In genomic region chr15:75153565-75154248, GRCh38 we compare ENCODE assay signal across 14 cellular contexts. TPM values are rescaled to one million over a fixed set of nuclear protein-coding genes. Genes with fewer than 3 reads are reported as not detected.
DNase-seq lines count a peak whose midpoint lies in the region; ATAC-seq and TF ChIP-seq lines count a peak whose summit lies in the region.
"Had no signal": no experiment of that assay in that cellular context is flagged by ENCODE, and none has a peak within 500 bp of the region (broad histone marks: within the 10 kb centered on the region; RNA-seq: fewer than 3 reads in every experiment).

No MANE protein-coding gene starts in this region.

- H3K36me3 ChIP-seq in heart right ventricle = no peaks in the 10 kb centered on the region

- CTCF ChIA-PET in HEK293T (lab: Yijun Ruan, JAX) = no interaction called here

- intact Hi-C loops in heart right ventricle (cut with DNase I) = no loop called here
- intact Hi-C loops in cardiac septum (cut with DNase I) = no loop called here
- intact Hi-C loops in dendritic cell treated with granulocyte-macrophage colony-stimulating factor and Interleukin-4, amounts not matched to agents 40 ng/mL and 50 ng/mL, for 4 days (cut with micrococcal nuclease) = loop anchor here (1.0 to 5.0 kb wide), 3 partner anchors 8 to 44 kb away; no protein-coding TSS in a partner anchor

- 87 to 90% methylated on average over 7 of the region's 7 CpGs for WGBS in heart right ventricle, 2 donors

- H3K27ac ChIP-seq in heart right ventricle = peak overlapping the region in 1 of 10 donors; percentile 60
- H3K27ac ChIP-seq: KMS-11 had no signal

- H3K4me3 Mint-ChIP-seq in dendritic cell treated with granulocyte-macrophage colony-stimulating factor and Interleukin-4, amounts not matched to agents 40 ng/mL and 50 ng/mL, for 4 days = peak overlapping the region; percentile 68
- peak overlapping the region in 1 of 2 donors; percentile 35 for H3K4me3 Mint-ChIP-seq in stimulated activated naive B cell treated with anti-CD40 and anti-IgM and Interleukin-4, amounts not matched to agents 10 μg/mL and 1 μg/mL and 100 μg/mL, for 72 hours
- H3K4me3 Mint-ChIP-seq: endodermal cell had no signal

- H3K9me3 ChIP-seq in heart right ventricle = peaks cover 0 to 3% (median 0%) of the 10 kb centered on the region in 11 donors

- POLR2A ChIA-PET in HEK293T (lab: Yijun Ruan, JAX) = no interaction called here

- H3K4me3 ChIP-seq in heart right ventricle = no peak overlapping the region

- peaks cover 84% of the 10 kb centered on the region for H3K4me1 Mint-ChIP-seq in dendritic cell treated with granulocyte-macrophage colony-stimulating factor and Interleukin-4, amounts not matched to agents 40 ng/mL and 50 ng/mL, for 4 days (ENCODE audit: low read depth)
- H3K4me1 Mint-ChIP-seq in stimulated activated naive B cell treated with anti-CD40 and anti-IgM and Interleukin-4, amounts not matched to agents 10 μg/mL and 1 μg/mL and 100 μg/mL, for 72 hours = peaks cover 26 to 28% of the 10 kb centered on the region in 2 donors

- ATAC-seq in heart right ventricle = peak in 7 of 8 donors; percentile 11 to 54 (median 36)
- ATAC-seq in stimulated activated naive B cell treated with anti-CD40 and anti-IgM and Interleukin-4, amounts not matched to agents 10 μg/mL and 1 μg/mL and 100 μg/mL, for 72 hours (replicated peaks) = peak; percentile 57 to 62
- ATAC-seq: activated naive CD4-positive, alpha-beta T cell treated with anti-CD3 and anti-CD28 coated beads, Interleukin-2, amount 50 U/mL, for 72 hours had no signal

- H3K27me3 ChIP-seq in heart right ventricle = no peaks in the 10 kb centered on the region

- TF ChIP-seq CTCF in heart right ventricle (IDR thresholded peaks at IDR 0.05) = no peak

- H3K27me3 Mint-ChIP-seq in dendritic cell treated with granulocyte-macrophage colony-stimulating factor and Interleukin-4, amounts not matched to agents 40 ng/mL and 50 ng/mL, for 4 days = no peaks in the 10 kb centered on the region
- peaks cover 16 to 22% of the 10 kb centered on the region in 2 donors for H3K27me3 Mint-ChIP-seq in stimulated activated naive B cell treated with anti-CD40 and anti-IgM and Interleukin-4, amounts not matched to agents 10 μg/mL and 1 μg/mL and 100 μg/mL, for 72 hours

- H3K4me1 ChIP-seq in heart right ventricle = peaks cover 0 to 47% (median 0%) of the 10 kb centered on the region in 9 donors

- peak overlapping the region; percentile 86 for H3K27ac Mint-ChIP-seq in dendritic cell treated with granulocyte-macrophage colony-stimulating factor and Interleukin-4, amounts not matched to agents 40 ng/mL and 50 ng/mL, for 4 days
- H3K27ac Mint-ChIP-seq in stimulated activated naive B cell treated with anti-CD40 and anti-IgM and Interleukin-4, amounts not matched to agents 10 μg/mL and 1 μg/mL and 100 μg/mL, for 72 hours = no peak overlapping the region
- H3K27ac Mint-ChIP-seq: activated naive CD4-positive, alpha-beta T cell treated with anti-CD3 and anti-CD28 coated beads, Interleukin-2, amount 50 U/mL, for 72 hours; endodermal cell had no signal

- DNase-seq in heart right ventricle (no peak), cardiac septum (ENCODE audit: low spot score) (no peak), NOMO-1 (lab: John Stamatoyannopoulos, UW; ENCODE audit: unreplicated experiment in 2 of 2) (peak; percentile 86 to 88), DMS 273 (lab: John Stamatoyannopoulos, UW; ENCODE audit: unreplicated experiment) (no peak), HEK293T (ENCODE audit: extremely low spot score) (no peak), epidermal melanocyte (ENCODE audit: insufficient read length, low spot score) (no peak)
- no peak for DNase-seq in stimulated activated naive B cell treated with anti-CD40 and anti-IgM and Interleukin-4, amounts not matched to agents 10 μg/mL and 1 μg/mL and 100 μg/mL, for 72 hours
- DNase-seq: endodermal cell, foreskin melanocyte, GOT3, NCI-H2081 had no signal

- no peaks in the 10 kb centered on the region for H3K36me3 Mint-ChIP-seq in dendritic cell treated with granulocyte-macrophage colony-stimulating factor and Interleukin-4, amounts not matched to agents 40 ng/mL and 50 ng/mL, for 4 days (ENCODE audit: low read depth)
- peaks cover 3% of the 10 kb centered on the region in 2 donors for H3K36me3 Mint-ChIP-seq in stimulated activated naive B cell treated with anti-CD40 and anti-IgM and Interleukin-4, amounts not matched to agents 10 μg/mL and 1 μg/mL and 100 μg/mL, for 72 hours
- H3K36me3 Mint-ChIP-seq: activated naive CD4-positive, alpha-beta T cell treated with anti-CD3 and anti-CD28 coated beads, Interleukin-2, amount 50 U/mL, for 72 hours had no signal

- no peaks in the 10 kb centered on the region for H3K9me3 Mint-ChIP-seq in dendritic cell treated with granulocyte-macrophage colony-stimulating factor and Interleukin-4, amounts not matched to agents 40 ng/mL and 50 ng/mL, for 4 days
- H3K9me3 Mint-ChIP-seq in stimulated activated naive B cell treated with anti-CD40 and anti-IgM and Interleukin-4, amounts not matched to agents 10 μg/mL and 1 μg/mL and 100 μg/mL, for 72 hours = peaks cover 0 to 2% of the 10 kb centered on the region in 2 donors
- H3K9me3 Mint-ChIP-seq: activated naive CD4-positive, alpha-beta T cell treated with anti-CD3 and anti-CD28 coated beads, Interleukin-2, amount 50 U/mL, for 72 hours had no signal

TF ChIP-seq in HEK293T, 16 proteins besides CTCF, POLR2A, EP300 and RAD21:
- no peak for TF ChIP-seq NFRKB (IDR thresholded peaks at IDR 0.05)
- TF ChIP-seq FOXM1 (IDR thresholded peaks at IDR 0.05; ENCODE audit: borderline replicate concordance) = no peak
- no peak for TF ChIP-seq BHLHE40 (IDR thresholded peaks at IDR 0.05; ENCODE audit: borderline replicate concordance)
- no peak for TF ChIP-seq ZNF384 (IDR thresholded peaks at IDR 0.05)
- TF ChIP-seq ELF4 (IDR thresholded peaks at IDR 0.05) = no peak
- TF ChIP-seq FOXA1 (IDR thresholded peaks at IDR 0.05) = no peak
- TF ChIP-seq L3MBTL2 (conservative IDR thresholded peaks at IDR 0.05) = no peak
- no peak for TF ChIP-seq LEF1 (IDR thresholded peaks at IDR 0.05; ENCODE audit: borderline replicate concordance)
- TF ChIP-seq FOXK2 (IDR thresholded peaks at IDR 0.05) = no peak
- TF ChIP-seq PKNOX1 (IDR thresholded peaks at IDR 0.05) = no peak
- no peak for TF ChIP-seq ARNT (IDR thresholded peaks at IDR 0.05)

RNA-seq across cellular contexts. Expression of gene C15orf39, which starts 48.0 kb away (rescaled TPM):
- total RNA-seq in heart right ventricle (10 to 100 TPM in 9 of 10 donors, 1 to 10 TPM in 1; 6.9 to 23.7 (median 14.8) TPM), cardiac septum (12.9 TPM)
- polyA plus RNA-seq in heart right ventricle = 1 to 10 TPM; 7.7 to 8.0 TPM

Comparison
In these comparisons a context has a peak if more than half of its experiments do, and no peak if none do; other contexts are left out.
1. DNase-seq: peak in NOMO-1 (2 of 2); none in heart right ventricle (0 of 2), cardiac septum (single experiment), stimulated activated naive B cell treated with anti-CD40 and anti-IgM and Interleukin-4, amounts not matched to agents 10 μg/mL and 1 μg/mL and 100 μg/mL, for 72 hours (single experiment), DMS 273 (single experiment), HEK293T (single experiment) and epidermal melanocyte (single experiment).